Comparison of ENCODE assay signal across 3 cellular contexts in genomic region chr3:28824316-28824715, GRCh38.
"Had no signal": no experiment of that assay in that cellular context is flagged by ENCODE, and none has a peak within 500 bp of the region (broad histone marks: within the 10 kb centered on the region; RNA-seq: fewer than 3 reads in every experiment).

No MANE protein-coding gene starts in this region.

- DNase-seq: GDM1, GF-D8 had no signal

- ATAC-seq: GM12878 had no signal

- H3K4me3 ChIP-seq: GM12878 had no signal
